In the genomic region with DNA sequence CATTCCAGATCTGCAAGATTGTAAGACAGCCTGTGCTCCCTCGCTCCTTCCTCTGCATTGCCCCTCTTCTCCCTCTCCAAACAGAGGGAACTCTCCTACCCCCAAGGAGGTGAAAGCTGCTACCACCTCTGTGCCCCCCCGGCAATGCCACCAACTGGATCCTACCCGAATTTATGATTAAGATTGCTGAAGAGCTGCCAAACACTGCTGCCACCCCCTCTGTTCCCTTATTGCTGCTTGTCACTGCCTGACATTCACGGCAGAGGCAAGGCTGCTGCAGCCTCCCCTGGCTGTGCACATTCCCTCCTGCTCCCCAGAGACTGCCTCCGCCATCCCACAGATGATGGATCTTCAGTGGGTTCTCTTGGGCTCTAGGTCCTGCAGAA, we compare ENCODE assay signal across 1 cellular context.
TF ChIP-seq lines count a peak whose summit lies in the region.

No MANE protein-coding gene starts in this region.

TF ChIP-seq in GM23338, 12 proteins besides CTCF, POLR2A, EP300 and RAD21 (continued from another document):
- TF ChIP-seq, protein P1, sequence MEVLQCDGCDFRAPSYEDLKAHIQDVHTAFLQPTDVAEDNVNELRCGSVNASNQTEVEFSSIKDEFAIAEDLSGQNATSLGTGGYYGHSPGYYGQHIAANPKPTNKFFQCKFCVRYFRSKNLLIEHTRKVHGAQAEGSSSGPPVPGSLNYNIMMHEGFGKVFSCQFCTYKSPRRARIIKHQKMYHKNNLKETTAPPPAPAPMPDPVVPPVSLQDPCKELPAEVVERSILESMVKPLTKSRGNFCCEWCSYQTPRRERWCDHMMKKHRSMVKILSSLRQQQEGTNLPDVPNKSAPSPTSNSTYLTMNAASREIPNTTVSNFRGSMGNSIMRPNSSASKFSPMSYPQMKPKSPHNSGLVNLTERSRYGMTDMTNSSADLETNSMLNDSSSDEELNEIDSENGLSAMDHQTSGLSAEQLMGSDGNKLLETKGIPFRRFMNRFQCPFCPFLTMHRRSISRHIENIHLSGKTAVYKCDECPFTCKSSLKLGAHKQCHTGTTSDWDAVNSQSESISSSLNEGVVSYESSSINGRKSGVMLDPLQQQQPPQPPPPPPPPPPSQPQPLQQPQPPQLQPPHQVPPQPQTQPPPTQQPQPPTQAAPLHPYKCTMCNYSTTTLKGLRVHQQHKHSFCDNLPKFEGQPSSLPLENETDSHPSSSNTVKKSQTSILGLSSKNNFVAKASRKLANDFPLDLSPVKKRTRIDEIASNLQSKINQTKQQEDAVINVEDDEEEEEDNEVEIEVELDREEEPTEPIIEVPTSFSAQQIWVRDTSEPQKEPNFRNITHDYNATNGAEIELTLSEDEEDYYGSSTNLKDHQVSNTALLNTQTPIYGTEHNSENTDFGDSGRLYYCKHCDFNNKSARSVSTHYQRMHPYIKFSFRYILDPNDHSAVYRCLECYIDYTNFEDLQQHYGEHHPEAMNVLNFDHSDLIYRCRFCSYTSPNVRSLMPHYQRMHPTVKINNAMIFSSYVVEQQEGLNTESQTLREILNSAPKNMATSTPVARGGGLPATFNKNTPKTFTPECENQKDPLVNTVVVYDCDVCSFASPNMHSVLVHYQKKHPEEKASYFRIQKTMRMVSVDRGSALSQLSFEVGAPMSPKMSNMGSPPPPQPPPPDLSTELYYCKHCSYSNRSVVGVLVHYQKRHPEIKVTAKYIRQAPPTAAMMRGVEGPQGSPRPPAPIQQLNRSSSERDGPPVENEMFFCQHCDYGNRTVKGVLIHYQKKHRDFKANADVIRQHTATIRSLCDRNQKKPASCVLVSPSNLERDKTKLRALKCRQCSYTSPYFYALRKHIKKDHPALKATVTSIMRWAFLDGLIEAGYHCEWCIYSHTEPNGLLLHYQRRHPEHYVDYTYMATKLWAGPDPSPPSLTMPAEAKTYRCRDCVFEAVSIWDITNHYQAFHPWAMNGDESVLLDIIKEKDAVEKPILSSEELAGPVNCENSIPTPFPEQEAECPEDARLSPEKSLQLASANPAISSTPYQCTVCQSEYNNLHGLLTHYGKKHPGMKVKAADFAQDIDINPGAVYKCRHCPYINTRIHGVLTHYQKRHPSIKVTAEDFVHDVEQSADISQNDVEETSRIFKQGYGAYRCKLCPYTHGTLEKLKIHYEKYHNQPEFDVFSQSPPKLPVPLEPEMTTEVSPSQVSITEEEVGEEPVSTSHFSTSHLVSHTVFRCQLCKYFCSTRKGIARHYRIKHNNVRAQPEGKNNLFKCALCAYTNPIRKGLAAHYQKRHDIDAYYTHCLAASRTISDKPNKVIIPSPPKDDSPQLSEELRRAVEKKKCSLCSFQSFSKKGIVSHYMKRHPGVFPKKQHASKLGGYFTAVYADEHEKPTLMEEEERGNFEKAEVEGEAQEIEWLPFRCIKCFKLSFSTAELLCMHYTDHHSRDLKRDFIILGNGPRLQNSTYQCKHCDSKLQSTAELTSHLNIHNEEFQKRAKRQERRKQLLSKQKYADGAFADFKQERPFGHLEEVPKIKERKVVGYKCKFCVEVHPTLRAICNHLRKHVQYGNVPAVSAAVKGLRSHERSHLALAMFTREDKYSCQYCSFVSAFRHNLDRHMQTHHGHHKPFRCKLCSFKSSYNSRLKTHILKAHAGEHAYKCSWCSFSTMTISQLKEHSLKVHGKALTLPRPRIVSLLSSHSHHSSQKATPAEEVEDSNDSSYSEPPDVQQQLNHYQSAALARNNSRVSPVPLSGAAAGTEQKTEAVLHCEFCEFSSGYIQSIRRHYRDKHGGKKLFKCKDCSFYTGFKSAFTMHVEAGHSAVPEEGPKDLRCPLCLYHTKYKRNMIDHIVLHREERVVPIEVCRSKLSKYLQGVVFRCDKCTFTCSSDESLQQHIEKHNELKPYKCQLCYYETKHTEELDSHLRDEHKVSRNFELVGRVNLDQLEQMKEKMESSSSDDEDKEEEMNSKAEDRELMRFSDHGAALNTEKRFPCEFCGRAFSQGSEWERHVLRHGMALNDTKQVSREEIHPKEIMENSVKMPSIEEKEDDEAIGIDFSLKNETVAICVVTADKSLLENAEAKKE (CRISPR knock-in tag; IDR thresholded peaks at IDR 0.05) = no peak
- TF ChIP-seq POLR2AphosphoS5 (IDR thresholded peaks at IDR 0.05; ENCODE audit: low read depth) = no peak
- no peak for TF ChIP-seq EZH2phosphoT487 (IDR thresholded peaks at IDR 0.05; ENCODE audit: unreplicated experiment)
- TF ChIP-seq, protein P2, sequence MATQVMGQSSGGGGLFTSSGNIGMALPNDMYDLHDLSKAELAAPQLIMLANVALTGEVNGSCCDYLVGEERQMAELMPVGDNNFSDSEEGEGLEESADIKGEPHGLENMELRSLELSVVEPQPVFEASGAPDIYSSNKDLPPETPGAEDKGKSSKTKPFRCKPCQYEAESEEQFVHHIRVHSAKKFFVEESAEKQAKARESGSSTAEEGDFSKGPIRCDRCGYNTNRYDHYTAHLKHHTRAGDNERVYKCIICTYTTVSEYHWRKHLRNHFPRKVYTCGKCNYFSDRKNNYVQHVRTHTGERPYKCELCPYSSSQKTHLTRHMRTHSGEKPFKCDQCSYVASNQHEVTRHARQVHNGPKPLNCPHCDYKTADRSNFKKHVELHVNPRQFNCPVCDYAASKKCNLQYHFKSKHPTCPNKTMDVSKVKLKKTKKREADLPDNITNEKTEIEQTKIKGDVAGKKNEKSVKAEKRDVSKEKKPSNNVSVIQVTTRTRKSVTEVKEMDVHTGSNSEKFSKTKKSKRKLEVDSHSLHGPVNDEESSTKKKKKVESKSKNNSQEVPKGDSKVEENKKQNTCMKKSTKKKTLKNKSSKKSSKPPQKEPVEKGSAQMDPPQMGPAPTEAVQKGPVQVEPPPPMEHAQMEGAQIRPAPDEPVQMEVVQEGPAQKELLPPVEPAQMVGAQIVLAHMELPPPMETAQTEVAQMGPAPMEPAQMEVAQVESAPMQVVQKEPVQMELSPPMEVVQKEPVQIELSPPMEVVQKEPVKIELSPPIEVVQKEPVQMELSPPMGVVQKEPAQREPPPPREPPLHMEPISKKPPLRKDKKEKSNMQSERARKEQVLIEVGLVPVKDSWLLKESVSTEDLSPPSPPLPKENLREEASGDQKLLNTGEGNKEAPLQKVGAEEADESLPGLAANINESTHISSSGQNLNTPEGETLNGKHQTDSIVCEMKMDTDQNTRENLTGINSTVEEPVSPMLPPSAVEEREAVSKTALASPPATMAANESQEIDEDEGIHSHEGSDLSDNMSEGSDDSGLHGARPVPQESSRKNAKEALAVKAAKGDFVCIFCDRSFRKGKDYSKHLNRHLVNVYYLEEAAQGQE (IDR thresholded peaks at IDR 0.05; ENCODE audit: unreplicated experiment) = no peak
